Comparison of ENCODE assay signal across 22 cellular contexts in the genomic region with DNA sequence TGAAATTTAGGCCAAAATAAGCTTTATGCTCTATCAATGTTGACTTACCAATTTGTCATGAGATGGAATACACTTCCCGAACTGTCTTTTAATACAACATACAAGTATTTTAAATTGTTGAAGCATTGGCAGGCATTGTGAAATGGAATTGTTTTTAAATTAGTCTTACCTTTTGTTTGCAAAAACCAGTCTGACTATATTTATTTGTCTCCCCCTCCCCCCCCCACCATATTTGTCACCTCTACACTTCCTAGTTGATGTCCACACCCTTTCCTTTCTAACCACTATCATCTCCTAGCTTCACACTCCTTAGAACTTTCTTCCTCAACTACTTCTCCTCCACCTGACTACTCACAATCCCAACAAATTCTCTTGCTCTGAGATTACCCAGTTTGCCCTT. TPM values are rescaled to one million over a fixed set of nuclear protein-coding genes. Genes with fewer than 3 reads are reported as not detected.
DNase-seq lines count a peak whose midpoint lies in the region; ATAC-seq and TF ChIP-seq lines count a peak whose summit lies in the region.
"Had no signal": no experiment of that assay in that cellular context is flagged by ENCODE, and none has a peak within 500 bp of the region (broad histone marks: within the 10 kb centered on the region; RNA-seq: fewer than 3 reads in every experiment).

No MANE protein-coding gene starts in this region.

- POLR2A ChIA-PET in HEK293 (lab: Yijun Ruan, JAX) = interaction anchor here (0.8 kb wide), 1 partner anchor 48 kb away, joined by 3 read pairs; a partner anchor contains a TSS

- no peak for DNase-seq in activated CD8-positive, alpha-beta memory T cell treated with anti-CD3 and anti-CD28 coated beads, Interleukin-2, amount 10 ng/mL, durations not matched to agents 7 days and 5 days
- DNase-seq in activated CD8-positive, alpha-beta memory T cell treated with anti-CD3 and anti-CD28 coated beads for 24 hours = no peak
- DNase-seq in memory B cell (ENCODE audit: low spot score in 2 of 2) (no peak), medulla oblongata (ENCODE audit: extremely low spot score) (no peak)
- no peak for DNase-seq in stimulated activated CD8-positive, alpha-beta memory T cell treated with anti-CD3 and anti-CD28 coated beads, Interleukin-4, amount 100 ng/mL, for 48 hours
- DNase-seq: activated CD4-positive, alpha-beta T cell treated with anti-CD3 and anti-CD28 coated beads, Interleukin-2, amount 50 U/mL, for 4 hours; glutamatergic neuron; HFFc6; mammary epithelial cell; naive B cell; NCI-H187; NCI-H2227 treated with DMSO at 0.1 percent for 48 hours; ovary; substantia nigra had no signal

- H3K4me1 Mint-ChIP-seq in activated CD8-positive, alpha-beta memory T cell treated with anti-CD3 and anti-CD28 coated beads, Interleukin-2, amount 10 ng/mL, durations not matched to agents 7 days and 5 days = peaks cover 22% of the 10 kb centered on the region
- peaks cover 19% of the 10 kb centered on the region for H3K4me1 Mint-ChIP-seq in activated T-helper 17 cell treated with anti-CD3 and anti-CD28 coated beads, Interleukin-2, amount 50 U/mL, for 72 hours
- peaks cover 13% of the 10 kb centered on the region for H3K4me1 Mint-ChIP-seq in memory B cell

- H3K9me3 ChIP-seq in HEK293 (ENCODE audit: control insufficient read depth, insufficient read depth, low read depth, low read length) = no peaks in the 10 kb centered on the region
- H3K9me3 ChIP-seq: A549, breast epithelium, ovary had no signal

- H3K27ac Mint-ChIP-seq in activated CD8-positive, alpha-beta memory T cell treated with anti-CD3 and anti-CD28 coated beads, Interleukin-2, amount 10 ng/mL, durations not matched to agents 7 days and 5 days = peak overlapping the region; percentile 89
- peak overlapping the region; percentile 28 for H3K27ac Mint-ChIP-seq in activated T-helper 17 cell treated with anti-CD3 and anti-CD28 coated beads, Interleukin-2, amount 50 U/mL, for 72 hours
- H3K27ac Mint-ChIP-seq in memory B cell = peak overlapping the region; percentile 4
- H3K27ac Mint-ChIP-seq: B cell, HFFc6 had no signal

- H3K4me3 ChIP-seq in HEK293 (ENCODE audit: low read depth, low read length) = no peak overlapping the region
- H3K4me3 ChIP-seq: A549, breast epithelium, coronary artery, ovary had no signal

- peaks cover 43 to 83% of the 10 kb centered on the region in 2 experiments for H3K36me3 ChIP-seq in HEK293 (ENCODE audit: control insufficient read depth in 2 of 2, insufficient read depth in 1 of 2, low read length in 2 of 2)
- H3K36me3 ChIP-seq: ovary had no signal

- H3K27ac ChIP-seq in HEK293 (ENCODE audit: extremely low read depth, low read depth, low read length) = no peak overlapping the region
- H3K27ac ChIP-seq: A549, breast epithelium, coronary artery, ovary, VCaP had no signal

- H3K4me1 ChIP-seq in HEK293 (ENCODE audit: control insufficient read depth, insufficient read depth, low read length) = no peaks in the 10 kb centered on the region
- H3K4me1 ChIP-seq: breast epithelium had no signal

- no peak for TF ChIP-seq CTCF in HEK293 (tag by site-specific recombination; IDR thresholded peaks at IDR 0.05)

- H3K9me3 Mint-ChIP-seq in activated CD8-positive, alpha-beta memory T cell treated with anti-CD3 and anti-CD28 coated beads, Interleukin-2, amount 10 ng/mL, durations not matched to agents 7 days and 5 days (ENCODE audit: low read depth) = no peaks in the 10 kb centered on the region
- no peaks in the 10 kb centered on the region for H3K9me3 Mint-ChIP-seq in activated T-helper 17 cell treated with anti-CD3 and anti-CD28 coated beads, Interleukin-2, amount 50 U/mL, for 72 hours
- H3K9me3 Mint-ChIP-seq in memory B cell = no peaks in the 10 kb centered on the region
- H3K9me3 Mint-ChIP-seq: HFFc6, naive B cell had no signal

- H3K4me3 Mint-ChIP-seq in activated CD8-positive, alpha-beta memory T cell treated with anti-CD3 and anti-CD28 coated beads, Interleukin-2, amount 10 ng/mL, durations not matched to agents 7 days and 5 days = peak overlapping the region; percentile 18
- peak overlapping the region; percentile 1 for H3K4me3 Mint-ChIP-seq in activated T-helper 17 cell treated with anti-CD3 and anti-CD28 coated beads, Interleukin-2, amount 50 U/mL, for 72 hours
- no peak overlapping the region for H3K4me3 Mint-ChIP-seq in memory B cell
- H3K4me3 Mint-ChIP-seq: B cell, HFFc6 had no signal

- H3K27me3 Mint-ChIP-seq in activated CD8-positive, alpha-beta memory T cell treated with anti-CD3 and anti-CD28 coated beads, Interleukin-2, amount 10 ng/mL, durations not matched to agents 7 days and 5 days = no peaks in the 10 kb centered on the region
- H3K27me3 Mint-ChIP-seq in activated T-helper 17 cell treated with anti-CD3 and anti-CD28 coated beads, Interleukin-2, amount 50 U/mL, for 72 hours = no peaks in the 10 kb centered on the region
- no peaks in the 10 kb centered on the region for H3K27me3 Mint-ChIP-seq in memory B cell
- H3K27me3 Mint-ChIP-seq: B cell, naive B cell had no signal

- CTCF ChIA-PET in activated CD8-positive, alpha-beta memory T cell treated with anti-CD3 and anti-CD28 coated beads, Interleukin-2, amount 10 ng/mL, durations not matched to agents 7 days and 5 days (lab: Charles Lee) = interaction anchor here (0.6 to 1.7 kb wide), 4 partner anchors 10 to 72 kb away, joined by 3 read pairs; a partner anchor contains a TSS
- CTCF ChIA-PET in HEK293 (lab: Yijun Ruan, JAX) = interaction anchor here (1.3 kb wide), 1 partner anchor 42 kb away, joined by 3 read pairs; no protein-coding TSS in a partner anchor

- ATAC-seq in activated CD8-positive, alpha-beta memory T cell treated with anti-CD3 and anti-CD28 coated beads, Interleukin-2, amount 10 ng/mL, durations not matched to agents 7 days and 5 days = no peak
- no peak for ATAC-seq in activated T-helper 17 cell treated with anti-CD3 and anti-CD28 coated beads, Interleukin-2, amount 50 U/mL, for 72 hours (replicated peaks)
- ATAC-seq in memory B cell (ENCODE audit: low read depth) (no peak), HG02642 (IDR thresholded peaks at IDR 0.05; ENCODE audit: poor library complexity, unreplicated experiment) (no peak)
- ATAC-seq: A549 had no signal

- peaks cover 50% of the 10 kb centered on the region for H3K36me3 Mint-ChIP-seq in activated CD8-positive, alpha-beta memory T cell treated with anti-CD3 and anti-CD28 coated beads, Interleukin-2, amount 10 ng/mL, durations not matched to agents 7 days and 5 days
- H3K36me3 Mint-ChIP-seq in activated T-helper 17 cell treated with anti-CD3 and anti-CD28 coated beads, Interleukin-2, amount 50 U/mL, for 72 hours (ENCODE audit: low read depth) = peaks cover 97% of the 10 kb centered on the region
- peaks cover 30% of the 10 kb centered on the region for H3K36me3 Mint-ChIP-seq in memory B cell

TF ChIP-seq in HEK293, 187 proteins besides CTCF, POLR2A, EP300 and RAD21:
- TF ChIP-seq PRDM1 (tag by site-specific recombination; IDR thresholded peaks at IDR 0.05) (0 out of 2 replicates have a peak, but pooled peaks have one; percentile 11), ZNF549 (tag by site-specific recombination; IDR thresholded peaks at IDR 0.05) (no peak), ZSCAN30 (tag by site-specific recombination; IDR thresholded peaks at IDR 0.05) (no peak), ZNF660 (tag by site-specific recombination; IDR thresholded peaks at IDR 0.05) (no peak), GLI4 (tag by site-specific recombination; IDR thresholded peaks at IDR 0.05) (no peak), GFI1B (tag by site-specific recombination; IDR thresholded peaks at IDR 0.05) (no peak)
TF ChIP-seq in HEK293: peak in this region for 1.

RNA-seq across cellular contexts. Expression of a gene that starts 40.9 kb away (rescaled TPM):
- 10 to 100 TPM; 29.9 to 38.7 TPM for total RNA-seq in activated CD8-positive, alpha-beta memory T cell treated with anti-CD3 and anti-CD28 coated beads, Interleukin-2, amount 10 ng/mL, durations not matched to agents 7 days and 5 days
- 10 to 100 TPM; 41.1 to 41.3 TPM for total RNA-seq in activated T-helper 17 cell treated with anti-CD3 and anti-CD28 coated beads, Interleukin-2, amount 50 U/mL, for 72 hours

RNA-seq across cellular contexts. Expression of a gene that starts 48.1 kb away (rescaled TPM):
- 100 to 1,000 TPM in 1 of 2 experiments, 10 to 100 TPM in 1; 96.5 to 111 TPM for total RNA-seq in activated CD8-positive, alpha-beta memory T cell treated with anti-CD3 and anti-CD28 coated beads, Interleukin-2, amount 10 ng/mL, durations not matched to agents 7 days and 5 days
- total RNA-seq in activated T-helper 17 cell treated with anti-CD3 and anti-CD28 coated beads, Interleukin-2, amount 50 U/mL, for 72 hours = 10 to 100 TPM; 85.3 to 88.1 TPM

Comparison
In these comparisons a context has a peak if more than half of its experiments do, and no peak if none do; other contexts are left out.
1. H3K27ac Mint-ChIP-seq: peak in every context shown above with its lines; median percentile 89 in activated CD8-positive, alpha-beta memory T cell treated with anti-CD3 and anti-CD28 coated beads, Interleukin-2, amount 10 ng/mL, durations not matched to agents 7 days and 5 days; 28 in activated T-helper 17 cell treated with anti-CD3 and anti-CD28 coated beads, Interleukin-2, amount 50 U/mL, for 72 hours; 4 in memory B cell.